Comparison of ENCODE assay signal across 1 cellular context in genomic region chr21:46314441-46315020, GRCh38.
TF ChIP-seq lines count a peak whose summit lies in the region.

No MANE protein-coding gene starts in this region.

TF ChIP-seq in GM23338, 12 proteins besides CTCF, POLR2A, EP300 and RAD21:
- TF ChIP-seq ZNF462 (CRISPR knock-in tag; IDR thresholded peaks at IDR 0.05) (no peak), NANOG (IDR thresholded peaks at IDR 0.05; ENCODE audit: borderline replicate concordance) (no peak), EZH2phosphoT487 (IDR thresholded peaks at IDR 0.05; ENCODE audit: unreplicated experiment) (no peak), JUNB (IDR thresholded peaks at IDR 0.05; ENCODE audit: unreplicated experiment) (no peak), ZNF114 (CRISPR knock-in tag; IDR thresholded peaks at IDR 0.05) (no peak), REST (IDR thresholded peaks at IDR 0.05; ENCODE audit: unreplicated experiment) (no peak), EZH2 (IDR thresholded peaks at IDR 0.05; ENCODE audit: low read depth, unreplicated experiment) (no peak), ETS1 (IDR thresholded peaks at IDR 0.05) (no peak), CREB1 (CRISPR knock-in tag; IDR thresholded peaks at IDR 0.05; ENCODE audit: low read depth) (no peak), POLR2AphosphoS5 (IDR thresholded peaks at IDR 0.05; ENCODE audit: low read depth) (no peak), STAT1 (IDR thresholded peaks at IDR 0.05; ENCODE audit: unreplicated experiment) (no peak), ZNF331 (CRISPR knock-in tag; IDR thresholded peaks at IDR 0.05; ENCODE audit: low read depth) (no peak)
